11 cellular contexts compared by ENCODE assay signal in the genomic region with DNA sequence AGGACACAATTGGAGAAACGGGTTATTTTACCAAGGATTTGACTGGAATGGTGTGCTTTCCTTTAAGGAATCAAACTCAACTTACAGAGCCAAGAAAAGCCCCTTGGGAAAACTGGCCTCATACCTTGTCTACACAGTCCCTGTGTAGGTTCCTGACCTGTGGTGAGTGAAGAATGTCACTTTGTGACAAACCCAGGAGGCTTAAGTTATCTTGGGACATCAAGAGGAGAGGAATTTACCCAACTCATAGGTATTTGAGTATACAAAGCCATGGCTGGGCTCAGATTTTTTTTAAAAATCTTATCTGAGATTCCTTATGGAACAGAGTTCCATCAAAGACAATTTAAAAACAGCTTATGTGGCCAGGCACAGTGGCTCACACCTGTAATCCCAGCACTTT.
"Had no signal": no experiment of that assay in that cellular context is flagged by ENCODE, and none has a peak within 500 bp of the region (broad histone marks: within the 10 kb centered on the region; RNA-seq: fewer than 3 reads in every experiment).

No MANE protein-coding gene starts in this region.

- H3K27ac Mint-ChIP-seq: GM23338, H9, HFFc6 had no signal

- H3K27ac ChIP-seq: GM23248 had no signal

- H2AFZ ChIP-seq: GM23248, GM23338 had no signal

- H3K9ac ChIP-seq: GM23248 had no signal

- H3K4me1 ChIP-seq: HAP-1 had no signal

- H3K4me3 Mint-ChIP-seq: GM23338, H9, HFFc6 had no signal

- H3K4me2 ChIP-seq: GM23338 had no signal

- H3K4me1 Mint-ChIP-seq: GM23338, H9 had no signal

- ATAC-seq: GM23338, HCT116 had no signal

- H3K36me3 ChIP-seq: HAP-1 had no signal

- FAIRE-seq: H1, H54 had no signal

- H3K4me3 ChIP-seq: GM23248, GM23338, HAP-1 had no signal

- DNase-seq: GM23248, GOT3, H7, H9, HCEC 1CT, HFFc6 had no signal

- H3K9me3 ChIP-seq: HAP-1 had no signal
